Comparison of ENCODE assay signal across 11 cellular contexts in the genomic region with DNA sequence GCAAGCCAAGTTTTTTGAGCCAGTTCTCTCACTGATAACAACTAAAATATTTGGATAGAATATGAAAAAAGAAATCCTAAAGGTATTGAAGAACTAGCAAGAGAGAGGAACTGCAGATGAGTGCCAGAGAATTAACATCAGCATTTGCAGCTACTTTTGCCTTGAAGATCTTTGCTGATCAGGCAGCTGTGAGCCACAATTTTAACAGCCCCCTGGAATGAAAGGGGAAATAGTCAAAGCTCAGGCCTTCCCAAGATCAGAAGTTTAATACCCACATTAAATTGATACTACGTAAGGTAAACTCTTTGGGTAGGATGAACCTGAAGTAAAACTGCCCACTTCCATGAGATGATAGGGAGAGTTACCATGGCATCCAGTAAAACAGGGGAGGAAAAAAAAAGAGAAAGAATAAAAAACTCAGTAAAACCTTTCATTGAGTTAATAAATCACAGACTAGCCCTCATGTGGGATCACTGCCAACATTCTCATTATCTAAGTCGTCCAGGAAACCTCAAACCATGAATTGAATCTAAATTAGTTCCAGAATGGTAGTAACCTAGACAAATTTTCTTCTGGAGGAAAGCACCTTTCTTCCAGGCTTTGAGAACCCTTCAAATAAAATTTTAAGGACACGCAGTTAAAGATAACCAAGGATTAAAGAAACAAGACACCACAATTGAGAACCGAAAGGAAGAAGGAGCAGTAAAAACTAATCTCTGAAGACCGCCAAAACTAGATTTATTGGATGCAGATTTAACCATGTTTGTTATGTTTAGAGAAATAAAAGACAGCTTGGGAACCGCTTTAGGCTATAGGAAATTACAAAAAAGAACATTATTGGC. TPM values are rescaled to one million over a fixed set of nuclear protein-coding genes. Genes with fewer than 3 reads are reported as not detected.
DNase-seq lines count a peak whose midpoint lies in the region; ATAC-seq and TF ChIP-seq lines count a peak whose summit lies in the region.
"Had no signal": no experiment of that assay in that cellular context is flagged by ENCODE, and none has a peak within 500 bp of the region (broad histone marks: within the 10 kb centered on the region; RNA-seq: fewer than 3 reads in every experiment).

No MANE protein-coding gene starts in this region.

- H3F3A ChIP-seq in GM23248 (ENCODE audit: insufficient read depth): peaks cover 14% of the 10 kb centered on the region; the same call in 1 of the 2 replicates

- CTCF ChIA-PET in T-cell (lab: Charles Lee): no interaction called here
- CTCF ChIA-PET in activated CD4-positive, alpha-beta T cell treated with anti-CD3 and anti-CD28 coated beads for 36 hours (lab: Charles Lee): interaction anchor here (0.7 to 1.5 kb wide), 5 partner anchors 20 to 904 kb away, joined by 3 read pairs; partner anchors contain the start of gene ECHDC2

- no peaks in the 10 kb centered on the region for H3K27me3 Mint-ChIP-seq in T-cell
- no peaks in the 10 kb centered on the region for H3K27me3 Mint-ChIP-seq in activated CD4-positive, alpha-beta T cell treated with anti-CD3 and anti-CD28 coated beads for 36 hours

- in situ Hi-C loops in GM23248 (cut with MboI): no loop called here

- H3K4me2 ChIP-seq in GM23248 (ENCODE audit: unreplicated experiment): peak overlapping the region; percentile 80

- H3K27ac ChIP-seq in GM23248: peak overlapping the region; percentile 52
- H3K27ac ChIP-seq in aorta (ENCODE audit: low read depth in 1 of 2, low read length in 2 of 2): no peak overlapping the region

- no peaks in the 10 kb centered on the region for H4K20me1 ChIP-seq in GM23248 (ENCODE audit: insufficient read depth)

- H3K27me3 ChIP-seq in GM23248 (replicated peaks; ENCODE audit: insufficient read depth) (no peaks in the 10 kb centered on the region), aorta (ENCODE audit: control insufficient read depth in 1 of 2, insufficient read depth in 2 of 2, low read length in 1 of 2) (no peaks in the 10 kb centered on the region)

- peaks cover 31% of the 10 kb centered on the region for H3K36me3 Mint-ChIP-seq in T-cell
- peaks cover 8% of the 10 kb centered on the region for H3K36me3 Mint-ChIP-seq in activated CD4-positive, alpha-beta T cell treated with anti-CD3 and anti-CD28 coated beads for 36 hours (ENCODE audit: low read depth)

- POLR2A ChIA-PET in T-cell (lab: Charles Lee): no interaction called here
- POLR2A ChIA-PET in activated CD4-positive, alpha-beta T cell treated with anti-CD3 and anti-CD28 coated beads for 36 hours (lab: Charles Lee): no interaction called here

- peak overlapping the region; percentile 34 for H3K9ac ChIP-seq in GM23248

- ATAC-seq in T-cell (replicated peaks in 1 of 4) (no peak), aorta (ENCODE audit: low FRiP score) (no peak)
- ATAC-seq in activated CD4-positive, alpha-beta T cell treated with anti-CD3 and anti-CD28 coated beads for 36 hours: no peak

- intact Hi-C loops in aorta (cut with DNase I): no loop called here
- intact Hi-C loops in activated CD4-positive, alpha-beta T cell treated with anti-CD3 and anti-CD28 coated beads for 36 hours (cut with DNase I, micrococcal nuclease): no loop called here

- peaks cover 0 to 2% (median 0%) of the 10 kb centered on the region in 3 donors for H3K4me1 Mint-ChIP-seq in T-cell
- H3K4me1 Mint-ChIP-seq in activated CD4-positive, alpha-beta T cell treated with anti-CD3 and anti-CD28 coated beads for 36 hours: no peaks in the 10 kb centered on the region

- no peak overlapping the region for H3K4me3 Mint-ChIP-seq in T-cell
- H3K4me3 Mint-ChIP-seq in activated CD4-positive, alpha-beta T cell treated with anti-CD3 and anti-CD28 coated beads for 36 hours: no peak overlapping the region

- H3K4me3 ChIP-seq in GM23248 (peak overlapping the region; percentile 36; the same call in 1 of the 2 replicates), fibroblast of mammary gland (ENCODE audit: control insufficient read depth, low read depth, low read length) (no peak overlapping the region), skeletal muscle cell (ENCODE audit: low read depth, low read length) (no peak overlapping the region), aorta (ENCODE audit: low read length in 2 of 2) (no peak overlapping the region)

- H3K27ac Mint-ChIP-seq in T-cell: no peak overlapping the region
- no peak overlapping the region for H3K27ac Mint-ChIP-seq in activated CD4-positive, alpha-beta T cell treated with anti-CD3 and anti-CD28 coated beads for 36 hours

- H3K9me3 Mint-ChIP-seq in T-cell: no peaks in the 10 kb centered on the region
- no peaks in the 10 kb centered on the region for H3K9me3 Mint-ChIP-seq in activated CD4-positive, alpha-beta T cell treated with anti-CD3 and anti-CD28 coated beads for 36 hours (ENCODE audit: low read depth)

- 7 to 10% methylated on average over 6 of the region's 6 CpGs for WGBS in GM23248 (ENCODE audit: low coverage in 1 of 2, low lambda C conversion rate in 2 of 2, missing lambda C conversion rate in 2 of 2), 2 experiments
- 67 to 70% methylated on average over 6 of the region's 6 CpGs for WGBS in aorta, 2 donors

- peak overlapping the region; percentile 22 for H2AFZ ChIP-seq in GM23248

- no peaks in the 10 kb centered on the region for H3K9me2 ChIP-seq in GM23248 (ENCODE audit: insufficient read depth)

- no peaks in the 10 kb centered on the region for H3K79me2 ChIP-seq in GM23248 (ENCODE audit: insufficient read depth)

- peaks cover 19% of the 10 kb centered on the region for H3K4me1 ChIP-seq in GM23248 (ENCODE audit: insufficient read depth)
- no peaks in the 10 kb centered on the region for H3K4me1 ChIP-seq in aorta (ENCODE audit: control insufficient read depth in 1 of 2, insufficient read depth in 2 of 2, low read length in 2 of 2)

- H3K9me3 ChIP-seq in GM23248 (ENCODE audit: low read depth) (no peaks in the 10 kb centered on the region), aorta (ENCODE audit: control insufficient read depth, low read length) (no peaks in the 10 kb centered on the region)

- TF ChIP-seq CTCF in fibroblast of mammary gland (conservative IDR thresholded peaks at IDR 0.05; ENCODE audit: control insufficient read depth, insufficient read depth, low read depth, low read length): no peak

- H3K36me3 ChIP-seq in GM23248 (ENCODE audit: low read depth): no peaks in the 10 kb centered on the region
- no peaks in the 10 kb centered on the region for H3K36me3 ChIP-seq in aorta (ENCODE audit: control insufficient read depth in 1 of 2, insufficient read depth in 2 of 2, low read length in 1 of 2)

- DNase-seq in GM23248: peak; percentile 92
- peak; percentile 71 for DNase-seq in NCI-H69 (lab: John Stamatoyannopoulos, UW)
- peak; percentile 94 for DNase-seq in fibroblast of mammary gland (ENCODE audit: low read depth)
- peak; percentile 63 for DNase-seq in skeletal muscle cell (ENCODE audit: low read depth)
- DNase-seq in T-cell: no peak
- no peak for DNase-seq in aorta
- DNase-seq in activated CD4-positive, alpha-beta T cell treated with anti-CD3 and anti-CD28 coated beads for 36 hours: no peak
- DNase-seq in NOMO-1 treated with DMSO at 0.1 percent for 48 hours (lab: John Stamatoyannopoulos, UW; ENCODE audit: unreplicated experiment): no peak
- DNase-seq: activated CD4-positive, alpha-beta T cell treated with anti-CD3 and anti-CD28 coated beads, Interleukin-2, amount 50 U/mL, for 48 hours; cerebellar nuclear complex; NCI-H774 had no signal

RNA-seq across cellular contexts. Expression of gene SCP2, which starts 28.3 kb away (rescaled TPM):
- total RNA-seq in GM23248 (2014; rRNA removed; shearing (Covaris generic)): 200 and 209 TPM in 2 replicates
- polyA plus RNA-seq in GM23248 (2016; fragmentation: Nextera tagmentation; extraction: Ambion mirVana) (257 and 265 TPM in 2 replicates), aorta (100 to 1,000 TPM; 137 to 309 TPM)
- total RNA-seq in T-cell (10 to 100 TPM; 46.5 to 63.9 (median 51.8) TPM), aorta (100 to 1,000 TPM in 1 of 2 donors, 10 to 100 TPM in 1; 80.3 to 103 TPM)
- 10 to 100 TPM; 46.6 to 67.1 TPM for total RNA-seq in activated CD4-positive, alpha-beta T cell treated with anti-CD3 and anti-CD28 coated beads for 36 hours

RNA-seq across cellular contexts. Expression of gene ECHDC2, which starts 33.8 kb away (rescaled TPM):
- 25.4 and 25.8 TPM in 2 replicates for total RNA-seq in GM23248 (2014; rRNA removed; shearing (Covaris generic))
- 35.2 and 41.0 TPM in 2 replicates for polyA plus RNA-seq in GM23248 (2016; fragmentation: Nextera tagmentation; extraction: Ambion mirVana)
- total RNA-seq in T-cell: 100 to 1,000 TPM; 126 to 166 (median 146) TPM
- total RNA-seq in aorta: 100 to 1,000 TPM; 121 to 196 TPM
- polyA plus RNA-seq in aorta: 100 to 1,000 TPM in 1 of 2 donors, 10 to 100 TPM in 1; 45.5 to 501 TPM
- total RNA-seq in activated CD4-positive, alpha-beta T cell treated with anti-CD3 and anti-CD28 coated beads for 36 hours: 10 to 100 TPM; 62.6 to 67.2 TPM

Comparison
In these comparisons a context has a peak if more than half of its experiments do, and no peak if none do; other contexts are left out.
1. DNase-seq: peak in GM23248 (single experiment), NCI-H69 (single experiment), fibroblast of mammary gland (single experiment) and skeletal muscle cell (single experiment); none in T-cell (0 of 34), aorta (0 of 2), activated CD4-positive, alpha-beta T cell treated with anti-CD3 and anti-CD28 coated beads for 36 hours (single experiment) and NOMO-1 treated with DMSO at 0.1 percent for 48 hours (single experiment).